Comparison of ENCODE assay signal across 13 cellular contexts in the genomic region with DNA sequence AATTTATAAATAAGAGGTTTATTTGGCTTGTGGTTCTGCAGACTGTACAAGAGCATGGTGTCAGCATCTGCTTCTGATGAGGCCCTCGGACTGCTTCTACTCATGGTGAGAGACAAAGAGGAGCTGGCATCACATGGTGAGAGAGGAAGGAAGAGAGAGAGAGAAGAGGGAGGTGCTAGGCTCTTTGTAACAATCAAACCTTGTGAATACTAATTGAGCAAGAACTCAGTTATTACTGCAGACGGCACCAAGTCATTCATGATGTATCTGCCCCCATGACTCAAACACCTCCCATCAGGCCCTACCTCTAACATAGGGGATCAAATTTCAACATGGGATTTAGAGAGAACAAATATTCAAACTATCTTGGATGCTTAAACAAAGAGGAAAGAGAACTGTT. TPM values are rescaled to one million over a fixed set of nuclear protein-coding genes. Genes with fewer than 3 reads are reported as not detected.
A peak's percentile ranks its signal among the peaks of the same experiment; 100 is the strongest.
DNase-seq lines count a peak whose midpoint lies in the region; ATAC-seq and TF ChIP-seq lines count a peak whose summit lies in the region.
"Had no signal": no experiment of that assay in that cellular context is flagged by ENCODE, and none has a peak within 500 bp of the region (broad histone marks: within the 10 kb centered on the region; RNA-seq: fewer than 3 reads in every experiment).

No MANE protein-coding gene starts in this region.

- H3K4me3 ChIP-seq in breast epithelium (no peak overlapping the region), fibroblast of mammary gland (ENCODE audit: control insufficient read depth, low read depth, low read length) (no peak overlapping the region), HAP-1 (no peak overlapping the region)
- H3K4me3 ChIP-seq: tibial artery had no signal

- in situ Hi-C loops in HAP-1 (cut with MboI; ENCODE audit: low sequenced_read_pairs) = no loop called here

- H3K4me1 Mint-ChIP-seq in MCF 10A (ENCODE audit: insufficient read depth, unreplicated experiment) = peaks cover 9% of the 10 kb centered on the region
- H3K4me1 Mint-ChIP-seq in T-helper 1 cell treated with Interleukin-12 subunit alpha and Interleukin-12 subunit beta and Interleukin-4 antibody, amounts not matched to agents 30 μg/mL and 1 μg/mL, for 36 hours (ENCODE audit: low read depth) = peaks cover 75% of the 10 kb centered on the region

- no peaks in the 10 kb centered on the region for H3K9me3 Mint-ChIP-seq in MCF 10A (ENCODE audit: unreplicated experiment)
- H3K9me3 Mint-ChIP-seq in T-helper 1 cell treated with Interleukin-12 subunit alpha and Interleukin-12 subunit beta and Interleukin-4 antibody, amounts not matched to agents 30 μg/mL and 1 μg/mL, for 36 hours = no peaks in the 10 kb centered on the region

- H3K4me3 Mint-ChIP-seq in MCF 10A (ENCODE audit: unreplicated experiment) = no peak overlapping the region
- H3K4me3 Mint-ChIP-seq in T-helper 1 cell treated with Interleukin-12 subunit alpha and Interleukin-12 subunit beta and Interleukin-4 antibody, amounts not matched to agents 30 μg/mL and 1 μg/mL, for 36 hours = peak overlapping the region; percentile 58

- H3K9me3 ChIP-seq in breast epithelium = no peaks in the 10 kb centered on the region
- no peaks in the 10 kb centered on the region for H3K9me3 ChIP-seq in HAP-1
- H3K9me3 ChIP-seq: tibial artery had no signal

- intact Hi-C loops in MCF 10A (cut with micrococcal nuclease) = no loop called here
- intact Hi-C loops in breast epithelium (cut with DNase I; ENCODE audit: low total_unique reads) = no loop called here

- H3K36me3 ChIP-seq in breast epithelium = no peaks in the 10 kb centered on the region
- no peaks in the 10 kb centered on the region for H3K36me3 ChIP-seq in HAP-1 (replicated peaks)
- H3K36me3 ChIP-seq: tibial artery had no signal

- no peaks in the 10 kb centered on the region for H3K4me1 ChIP-seq in breast epithelium
- no peaks in the 10 kb centered on the region for H3K4me1 ChIP-seq in HAP-1
- H3K4me1 ChIP-seq: tibial artery had no signal

- peak; percentile 40 for DNase-seq in MCF 10A (ENCODE audit: unreplicated experiment)
- no peak for DNase-seq in breast epithelium (ENCODE audit: low spot score in 2 of 2)
- DNase-seq in fibroblast of mammary gland (ENCODE audit: low read depth) = peak; percentile 38
- DNase-seq in mesenteric fat pad (ENCODE audit: low spot score) = no peak
- no peak for DNase-seq in COLO829 (ENCODE audit: low spot score)
- DNase-seq in HAP-1 (ENCODE audit: low spot score in 2 of 2) = no peak
- DNase-seq: effector CD4-positive, alpha-beta T cell; retina; RPMI8226; tibial artery had no signal

- no peak overlapping the region for H3K27ac Mint-ChIP-seq in MCF 10A (ENCODE audit: low read depth, unreplicated experiment)
- H3K27ac Mint-ChIP-seq in T-helper 1 cell treated with Interleukin-12 subunit alpha and Interleukin-12 subunit beta and Interleukin-4 antibody, amounts not matched to agents 30 μg/mL and 1 μg/mL, for 36 hours = peak overlapping the region; percentile 77

- no TSS peak for BruUV-seq in MCF 10A (replicated peaks; lab: Mats Ljungman, UMichigan)

- POLR2A ChIA-PET in MCF 10A (lab: Yijun Ruan, JAX) = no interaction called here

- no peak overlapping the region for H3K27ac ChIP-seq in breast epithelium
- H3K27ac ChIP-seq: tibial artery, VCaP had no signal

- no peaks in the 10 kb centered on the region for H3K27me3 Mint-ChIP-seq in MCF 10A (ENCODE audit: insufficient read depth, unreplicated experiment)
- H3K27me3 Mint-ChIP-seq in T-helper 1 cell treated with Interleukin-12 subunit alpha and Interleukin-12 subunit beta and Interleukin-4 antibody, amounts not matched to agents 30 μg/mL and 1 μg/mL, for 36 hours (ENCODE audit: low read depth) = no peaks in the 10 kb centered on the region

- TF ChIP-seq CTCF in MCF 10A (IDR thresholded peaks at IDR 0.05; ENCODE audit: unreplicated experiment) (no peak), breast epithelium (IDR thresholded peaks at IDR 0.05) (no peak), fibroblast of mammary gland (conservative IDR thresholded peaks at IDR 0.05; ENCODE audit: control insufficient read depth, insufficient read depth, low read depth, low read length) (no peak)

- CTCF ChIA-PET in MCF 10A (lab: Yijun Ruan, JAX) = interaction anchor here (0.6 kb wide), 1 partner anchor 70 kb away, joined by 4 read pairs; no protein-coding TSS in a partner anchor

- no peak for TF ChIP-seq POLR2A in breast epithelium (IDR thresholded peaks at IDR 0.05)

- no peak for ATAC-seq in GM19023 (IDR thresholded peaks at IDR 0.05; ENCODE audit: unreplicated experiment)

- H3K27me3 ChIP-seq in breast epithelium (no peaks in the 10 kb centered on the region), HAP-1 (ENCODE audit: low read depth) (peaks cover 3% of the 10 kb centered on the region; the same call in 1 of the 2 replicates)
- H3K27me3 ChIP-seq: tibial artery had no signal

- H3K36me3 Mint-ChIP-seq in MCF 10A (ENCODE audit: insufficient read depth, unreplicated experiment) = no peaks in the 10 kb centered on the region
- peaks cover 8% of the 10 kb centered on the region for H3K36me3 Mint-ChIP-seq in T-helper 1 cell treated with Interleukin-12 subunit alpha and Interleukin-12 subunit beta and Interleukin-4 antibody, amounts not matched to agents 30 μg/mL and 1 μg/mL, for 36 hours (ENCODE audit: low read depth)

RNA-seq across cellular contexts. Expression of a gene that starts 6.3 kb away (rescaled TPM):
- total RNA-seq in MCF 10A (2022) (not detected in 2 replicates), breast epithelium (not detected), mesenteric fat pad (not detected)

RNA-seq across cellular contexts. Expression of a gene that starts 44.1 kb away (rescaled TPM):
- total RNA-seq in MCF 10A (2022) = 1.4 and 2.4 TPM in 2 replicates
- total RNA-seq in breast epithelium = 1 to 10 TPM; 2.6 to 8.5 (median 5.8) TPM
- total RNA-seq in mesenteric fat pad = 7.6 TPM

Comparison
In these comparisons a context has a peak if more than half of its experiments do, and no peak if none do; other contexts are left out.
1. DNase-seq: peak in MCF 10A (single experiment) and fibroblast of mammary gland (single experiment); none in breast epithelium (0 of 2), mesenteric fat pad (single experiment), COLO829 (single experiment) and HAP-1 (0 of 2).